15 cellular contexts compared by ENCODE assay signal in genomic region chr13:97240789-97241734, GRCh38. TPM values are rescaled to one million over a fixed set of nuclear protein-coding genes. Genes with fewer than 3 reads are reported as not detected.
DNase-seq lines count a peak whose midpoint lies in the region; ATAC-seq, FAIRE-seq and TF ChIP-seq lines count a peak whose summit lies in the region.
"Had no signal": no experiment of that assay in that cellular context is flagged by ENCODE, and none has a peak within 500 bp of the region (broad histone marks: within the 10 kb centered on the region; RNA-seq: fewer than 3 reads in every experiment).

No MANE protein-coding gene starts in this region.

- peak; percentile 49 for ATAC-seq in GM23338
- ATAC-seq in left lobe of liver = peak; percentile 56
- ATAC-seq in HG03439 (IDR thresholded peaks at IDR 0.05; ENCODE audit: unreplicated experiment) = no peak
- no peak for ATAC-seq in GM21786 (IDR thresholded peaks at IDR 0.05; ENCODE audit: unreplicated experiment)
- ATAC-seq in activated naive CD4-positive, alpha-beta T cell treated with anti-CD3 and anti-CD28 coated beads, Interleukin-2, amount 50 U/mL, for 72 hours = no peak

- no peak overlapping the region for H3K56ac ChIP-seq in H1 (replicated peaks; ENCODE audit: insufficient read length, low read depth, low read length)

- no peak overlapping the region for H3K4me3 Mint-ChIP-seq in GM23338
- H3K4me3 Mint-ChIP-seq: activated CD4-positive, alpha-beta T cell treated with anti-CD3 and anti-CD28 coated beads, Interleukin-2, amount 10 ng/mL, durations not matched to agents 7 days and 5 days; activated T-helper 1 cell treated with anti-CD3 and anti-CD28 coated beads, Interleukin-12 subunit alpha, Interleukin-12 subunit beta, Interleukin-2, Interleukin-4 antibody, amounts not matched to agents 30 ng/mL and 10 ng/mL and 1 ng/mL, durations not matched to agents 14 hours and 24 hours and 36 hours; dendritic cell treated with granulocyte-macrophage colony-stimulating factor and Interleukin-4, amounts not matched to agents 40 ng/mL and 50 ng/mL, for 4 days; mesothelial cell of epicardium had no signal

- POLR2A ChIA-PET in H1 (lab: Charles Lee; ENCODE audit: partially characterized antibody) = interaction anchor here (0.9 kb wide), 1 partner anchor 26 kb away, joined by 3 read pairs; no protein-coding TSS in a partner anchor

- TF ChIP-seq POLR2A in H1 (IDR thresholded peaks at IDR 0.05; ENCODE audit: control extremely low read depth in 1 of 2, low read depth in 2 of 2, low read length in 2 of 2) = no peak
- no peak for TF ChIP-seq POLR2A in sigmoid colon (IDR thresholded peaks at IDR 0.05)

- H4K8ac ChIP-seq in H1 (ENCODE audit: extremely low read depth, insufficient read depth, low read length) = no peak overlapping the region

- no peaks in the 10 kb centered on the region for H3K9me2 ChIP-seq in GM23338 (ENCODE audit: insufficient read depth)

- no peak overlapping the region for H3K27ac ChIP-seq in GM23338 (ENCODE audit: low read depth)
- H3K27ac ChIP-seq in H1 (ENCODE audit: low read depth, low read length) = no peak overlapping the region
- H3K27ac ChIP-seq in sigmoid colon = peak overlapping the region; percentile 75 to 85 (median 81)

- H3K23ac ChIP-seq in H1 (ENCODE audit: insufficient read length) = no peak overlapping the region

- FAIRE-seq in H1 (lab: Jason Lieb, UNC) = no peak

- H2AFZ ChIP-seq in GM23338 (no peak overlapping the region), H1 (ENCODE audit: low read length) (no peak overlapping the region)

- peaks cover 27% of the 10 kb centered on the region for H3K4me1 Mint-ChIP-seq in GM23338

- no peak overlapping the region for H3K9ac ChIP-seq in H1 (replicated peaks in 1 of 4; ENCODE audit: extremely low read depth in 1 of 4, low read depth in 3 of 4, low read length in 3 of 4)

- TF ChIP-seq EP300 in H1 (IDR thresholded peaks at IDR 0.05; ENCODE audit: borderline replicate concordance in 1 of 2, low read depth in 2 of 2, low read length in 2 of 2) (no peak), sigmoid colon (IDR thresholded peaks at IDR 0.05) (no peak)

- H2BK5ac ChIP-seq in H1 (ENCODE audit: low read depth, low read length) = no peak overlapping the region

- no peak overlapping the region for H3K27ac Mint-ChIP-seq in GM23338
- no peak overlapping the region for H3K27ac Mint-ChIP-seq in activated naive CD4-positive, alpha-beta T cell treated with anti-CD3 and anti-CD28 coated beads, Interleukin-2, amount 50 U/mL, for 72 hours
- H3K27ac Mint-ChIP-seq: activated CD4-positive, alpha-beta T cell treated with anti-CD3 and anti-CD28 coated beads, Interleukin-2, amount 10 ng/mL, durations not matched to agents 7 days and 5 days; activated T-helper 1 cell treated with anti-CD3 and anti-CD28 coated beads, Interleukin-12 subunit alpha, Interleukin-12 subunit beta, Interleukin-2, Interleukin-4 antibody, amounts not matched to agents 30 ng/mL and 10 ng/mL and 1 ng/mL, durations not matched to agents 14 hours and 24 hours and 36 hours; dendritic cell treated with granulocyte-macrophage colony-stimulating factor and Interleukin-4, amounts not matched to agents 40 ng/mL and 50 ng/mL, for 4 days; mesothelial cell of epicardium had no signal

- intact Hi-C loops in sigmoid colon (cut with DNase I) = no loop called here

- H3K9me3 ChIP-seq in H1 (ENCODE audit: insufficient read depth in 2 of 2, low read depth in 1 of 2, low read length in 1 of 2) (no peaks in the 10 kb centered on the region), sigmoid colon (no peaks in the 10 kb centered on the region)

- 83% methylated on average over 8 of the region's 8 CpGs; no CpG with 5 or more reads in 1 of the 2 experiments for WGBS in H1 (ENCODE audit: extremely low coverage in 1 of 2, insufficient coverage in 1 of 2, insufficient read length in 1 of 2, insufficient replicate concordance in 2 of 2, low coverage in 1 of 2, low lambda C conversion rate in 2 of 2, missing lambda C conversion rate in 1 of 2), 2 experiments
- WGBS in sigmoid colon, 2 donors = 83% methylated on average over 8 of the region's 8 CpGs

- H4K5ac ChIP-seq in H1 (ENCODE audit: insufficient read length, low read depth, low read length) = no peak overlapping the region

- H4K20me1 ChIP-seq in GM23338 (replicated peaks; ENCODE audit: insufficient read depth) = no peaks in the 10 kb centered on the region; the same call in 1 of the 2 replicates
- H4K20me1 ChIP-seq in H1 (replicated peaks in 1 of 2; ENCODE audit: control insufficient read depth in 1 of 2, insufficient read depth in 2 of 2, low read length in 2 of 2) = no peaks in the 10 kb centered on the region

- no peak overlapping the region for H2BK20ac ChIP-seq in H1 (ENCODE audit: low read length)

- H3F3A ChIP-seq in GM23338 (replicated peaks; ENCODE audit: low read depth) = no peaks in the 10 kb centered on the region

- H3K4ac ChIP-seq in H1 (replicated peaks; ENCODE audit: insufficient read length, low read depth, low read length) = no peak overlapping the region

- no peaks in the 10 kb centered on the region for H3K36me3 Mint-ChIP-seq in GM23338 (ENCODE audit: low read depth)
- H3K36me3 Mint-ChIP-seq in activated naive CD4-positive, alpha-beta T cell treated with anti-CD3 and anti-CD28 coated beads, Interleukin-2, amount 50 U/mL, for 72 hours = peaks cover 6 to 8% of the 10 kb centered on the region in 2 donors
- H3K36me3 Mint-ChIP-seq: mesothelial cell of epicardium had no signal

- no peak overlapping the region for H2AK5ac ChIP-seq in H1 (ENCODE audit: low read depth, low read length)

- no peak overlapping the region; the same call in 1 of the 2 replicates for H3K18ac ChIP-seq in H1 (ENCODE audit: extremely low read depth, low read length)

- H3K27me3 Mint-ChIP-seq in GM23338 (ENCODE audit: insufficient read depth, low read depth, poor library complexity) = peaks cover 15% of the 10 kb centered on the region
- H3K27me3 Mint-ChIP-seq: activated CD4-positive, alpha-beta T cell treated with anti-CD3 and anti-CD28 coated beads, Interleukin-2, amount 10 ng/mL, durations not matched to agents 7 days and 5 days had no signal

- H2BK15ac ChIP-seq in H1 (ENCODE audit: low read length) = no peak overlapping the region

- H2BK12ac ChIP-seq in H1 (ENCODE audit: low read depth, low read length) = no peak overlapping the region

- DNase-seq in GM23338 (ENCODE audit: low spot score) (no peak), H1 (ENCODE audit: low read depth in 1 of 2, low spot score in 2 of 2) (no peak), left lobe of liver (ENCODE audit: low spot score) (no peak), sigmoid colon (no peak), H7 (no peak)
- no peak for DNase-seq in activated naive CD4-positive, alpha-beta T cell treated with anti-CD3 and anti-CD28 coated beads, Interleukin-2, amount 50 U/mL, for 72 hours (ENCODE audit: low spot score in 2 of 2)
- DNase-seq: activated CD4-positive, alpha-beta T cell treated with anti-CD3 and anti-CD28 coated beads, Interleukin-2, amount 10 ng/mL, durations not matched to agents 7 days and 5 days; amniotic stem cell; NCI-H1694; nucleus accumbens had no signal

- TF ChIP-seq CTCF in GM23338 (conservative IDR thresholded peaks at IDR 0.05; ENCODE audit: low read depth in 2 of 2) = no peak
- TF ChIP-seq CTCF in H1 (IDR thresholded peaks at IDR 0.05; ENCODE audit: control extremely low read depth in 1 of 3, insufficient read depth in 1 of 3, low read depth in 1 of 3, low read length in 3 of 3) = no peak
- TF ChIP-seq CTCF in sigmoid colon (IDR thresholded peaks at IDR 0.05) = no peak

- no peaks in the 10 kb centered on the region for H3K79me2 ChIP-seq in GM23338 (replicated peaks; ENCODE audit: insufficient read depth)
- no peaks in the 10 kb centered on the region for H3K79me2 ChIP-seq in H1 (ENCODE audit: control insufficient read depth in 1 of 2, insufficient read depth in 2 of 2, low read length in 2 of 2)

- H2BK120ac ChIP-seq in H1 (replicated peaks; ENCODE audit: low read depth, low read length) = no peak overlapping the region

- no peaks in the 10 kb centered on the region for H3K79me1 ChIP-seq in H1 (ENCODE audit: low read depth, low read length)

- peaks cover 40% of the 10 kb centered on the region for H3K4me1 ChIP-seq in GM23338 (ENCODE audit: insufficient read depth)
- peaks cover 2 to 12% (median 11%) of the 10 kb centered on the region in 4 experiments; a peak in 6 of 7 replicates for H3K4me1 ChIP-seq in H1 (replicated peaks in 1 of 4; ENCODE audit: control insufficient read depth in 3 of 4, insufficient read depth in 4 of 4, low read length in 3 of 4)
- H3K4me1 ChIP-seq in sigmoid colon = peaks cover 0 to 100% (median 98%) of the 10 kb centered on the region in 4 donors

- no peak for TF ChIP-seq RAD21 in H1 (IDR thresholded peaks at IDR 0.05 in 1 of 2, conservative IDR thresholded peaks at IDR 0.05 in 1 of 2; ENCODE audit: low read depth in 2 of 2, low read length in 2 of 2)

- H3K4me2 ChIP-seq in GM23338 = peak overlapping the region; percentile 16
- H3K4me2 ChIP-seq in H1 (ENCODE audit: insufficient read depth in 1 of 2, low read depth in 2 of 2, low read length in 2 of 2) = peak overlapping the region; percentile 27 to 60; a peak in 3 of 4 replicates

- H3K27me3 ChIP-seq in GM23338 (ENCODE audit: insufficient read depth) (peaks cover 31% of the 10 kb centered on the region), H1 (replicated peaks in 1 of 4; ENCODE audit: control insufficient read depth in 3 of 4, extremely low read depth in 1 of 4, insufficient read depth in 3 of 4, low read length in 3 of 4) (peaks cover 0 to 8% (median 2%) of the 10 kb centered on the region in 4 experiments; a peak in 3 of 7 replicates), sigmoid colon (no peaks in the 10 kb centered on the region), H7 (ENCODE audit: control insufficient read depth, insufficient read depth, low read length) (peaks cover 11% of the 10 kb centered on the region)

- CTCF ChIA-PET in H1 (lab: Charles Lee; ENCODE audit: partially characterized antibody) = interaction anchor here (0.6 to 2.0 kb wide), 5 partner anchors 9 to 174 kb away, joined by 3 to 7 read pairs (median 4); no protein-coding TSS in a partner anchor

- no peaks in the 10 kb centered on the region for H3K9me3 Mint-ChIP-seq in GM23338
- H3K9me3 Mint-ChIP-seq in activated naive CD4-positive, alpha-beta T cell treated with anti-CD3 and anti-CD28 coated beads, Interleukin-2, amount 50 U/mL, for 72 hours = peaks cover 0 to 4% of the 10 kb centered on the region in 2 donors
- H3K9me3 Mint-ChIP-seq: activated CD4-positive, alpha-beta T cell treated with anti-CD3 and anti-CD28 coated beads, Interleukin-2, amount 10 ng/mL, durations not matched to agents 7 days and 5 days; activated T-helper 1 cell treated with anti-CD3 and anti-CD28 coated beads, Interleukin-12 subunit alpha, Interleukin-12 subunit beta, Interleukin-2, Interleukin-4 antibody, amounts not matched to agents 30 ng/mL and 10 ng/mL and 1 ng/mL, durations not matched to agents 14 hours and 24 hours and 36 hours; dendritic cell treated with granulocyte-macrophage colony-stimulating factor and Interleukin-4, amounts not matched to agents 40 ng/mL and 50 ng/mL, for 4 days; mesothelial cell of epicardium had no signal

- H3K36me3 ChIP-seq in GM23338 (ENCODE audit: insufficient read depth) (no peaks in the 10 kb centered on the region), H1 (ENCODE audit: control insufficient read depth in 2 of 4, insufficient read depth in 4 of 4, low read length in 3 of 4) (no peaks in the 10 kb centered on the region), sigmoid colon (no peaks in the 10 kb centered on the region), H7 (replicated peaks; ENCODE audit: control insufficient read depth, insufficient read depth, low read length) (no peaks in the 10 kb centered on the region)

- no peak overlapping the region for H4K91ac ChIP-seq in H1 (replicated peaks; ENCODE audit: insufficient read length, low read length)

- H3K14ac ChIP-seq in H1 (ENCODE audit: insufficient read length) = no peak overlapping the region

- H3K4me3 ChIP-seq in GM23338 (no peak overlapping the region), H1 (ENCODE audit: extremely low read depth in 1 of 4, insufficient read depth in 2 of 4, low read depth in 3 of 4, low read length in 4 of 4) (no peak overlapping the region), sigmoid colon (no peak overlapping the region), H7 (ENCODE audit: insufficient read depth, low read depth, low read length) (no peak overlapping the region)

- no peaks in the 10 kb centered on the region for H3K23me2 ChIP-seq in H1 (ENCODE audit: low read depth, low read length)

RNA-seq across cellular contexts. Expression of gene MBNL2, which starts 18.9 kb away (rescaled TPM):
- 1.3 and 3.2 TPM in 2 replicates for total RNA-seq in GM23338 (2014; rRNA removed; shearing (Covaris generic))
- polyA plus RNA-seq in GM23338 (2016; fragmentation: Nextera tagmentation; extraction: Ambion mirVana) (0.49 and 0.55 TPM in 2 replicates), H1 (2011; rRNA removed) (0.67 and 1.0 TPM in 2 replicates), sigmoid colon (10 to 100 TPM; 11.8 to 16.2 (median 14.8) TPM)
- total RNA-seq in H1 (2021; fragmentation: NEBNext Ultra II Directional; extraction: Animal tissue kit (Norgen Biotek cat#: 25700)) = 2.6 and 3.2 TPM in 2 replicates
- 1.4 TPM for polyA plus RNA-seq in H1 (2011; cell fraction: cytosol; rRNA removed)
- polyA plus RNA-seq in H1 (2011; cell fraction: nucleus; rRNA removed) = 3.2 TPM
- 1.0 to 2.2 TPM (median 1.4 TPM) in 4 replicates for polyA plus RNA-seq in H1 (2012, experiment 1 of 2)
- 0.76 TPM for polyA plus RNA-seq in H1 (2012, experiment 2 of 2)
- 2.4 TPM for polyA plus RNA-seq in H1 (2013, experiment 1 of 2)
- polyA plus RNA-seq in H1 (2013, experiment 2 of 2) = 2.2 TPM
- polyA minus RNA-seq in H1 (2011; rRNA and poly(A)+ RNA removed) = 7.9 and 10.9 TPM in 2 replicates
- polyA minus RNA-seq in H1 (2011; cell fraction: cytosol; rRNA and poly(A)+ RNA removed) = 1.9 TPM
- polyA minus RNA-seq in H1 (2011; cell fraction: nucleus; rRNA and poly(A)+ RNA removed) = 4.6 TPM
- total RNA-seq in left lobe of liver (31.4 TPM), sigmoid colon (100 to 1,000 TPM in 1 of 4 donors, 10 to 100 TPM in 3; 84.7 to 110 (median 95.1) TPM)
- 0.37 and 1.0 TPM in 2 replicates for total RNA-seq in H7 (2014; rRNA removed; shearing (Covaris generic))
- 10 to 100 TPM; 15.2 to 22.7 TPM for total RNA-seq in activated naive CD4-positive, alpha-beta T cell treated with anti-CD3 and anti-CD28 coated beads, Interleukin-2, amount 50 U/mL, for 72 hours

Comparison
In these comparisons a context has a peak if more than half of its experiments do, and no peak if none do; other contexts are left out.
1. ATAC-seq: peak in GM23338 (single experiment) and left lobe of liver (single experiment); none in HG03439 (single experiment), GM21786 (single experiment) and activated naive CD4-positive, alpha-beta T cell treated with anti-CD3 and anti-CD28 coated beads, Interleukin-2, amount 50 U/mL, for 72 hours (0 of 2).
2. H3K27ac ChIP-seq: peak in sigmoid colon (4 of 4); none in GM23338 (single experiment) and H1 (single experiment).